10 cellular contexts compared by ENCODE assay signal in the genomic region with DNA sequence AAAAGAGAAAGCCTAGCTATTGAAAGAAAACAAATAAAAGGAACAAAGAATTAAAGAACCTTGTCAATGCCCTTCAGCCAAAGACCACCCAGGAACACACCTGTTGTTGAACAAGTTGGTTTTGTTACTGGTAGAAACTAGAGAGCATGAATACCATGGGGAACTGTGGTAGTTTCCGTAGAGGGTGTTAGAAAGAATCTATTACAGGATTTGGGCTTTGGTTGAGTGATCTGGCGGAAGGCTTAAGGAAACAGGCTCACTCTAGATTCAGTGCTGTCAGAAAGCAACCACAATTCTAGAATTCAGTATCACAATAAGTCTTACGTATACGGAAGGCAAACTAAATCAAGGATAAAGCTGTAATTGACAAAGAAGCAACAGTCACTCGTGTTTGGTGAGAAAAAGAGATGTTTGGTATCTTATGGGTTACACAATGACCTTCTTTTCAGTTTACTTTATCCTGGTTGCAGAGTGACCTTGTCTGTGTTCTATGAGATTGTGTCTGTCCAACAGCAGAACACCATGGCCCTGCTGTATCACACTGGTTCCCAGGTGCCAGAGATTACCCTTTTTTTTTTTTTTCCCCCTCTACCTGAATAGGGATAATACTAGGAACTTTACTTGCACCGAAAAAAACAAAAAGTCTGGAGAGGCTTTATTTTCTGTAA.
DNase-seq lines count a peak whose midpoint lies in the region; ATAC-seq and TF ChIP-seq lines count a peak whose summit lies in the region.
"Had no signal": no experiment of that assay in that cellular context is flagged by ENCODE, and none has a peak within 500 bp of the region (broad histone marks: within the 10 kb centered on the region; RNA-seq: fewer than 3 reads in every experiment).

No MANE protein-coding gene starts in this region.

- H4K20me1 ChIP-seq in neural progenitor cell (ENCODE audit: low read depth), result no peaks in the 10 kb centered on the region

- ATAC-seq in HG03460 (IDR thresholded peaks at IDR 0.05; ENCODE audit: unreplicated experiment) (peak; percentile 98), upper lobe of right lung (no peak)

- H3K27me3 ChIP-seq in H7 (ENCODE audit: control insufficient read depth, insufficient read depth, low read length) (no peaks in the 10 kb centered on the region), neural progenitor cell (peaks cover 50% of the 10 kb centered on the region), upper lobe of right lung (no peaks in the 10 kb centered on the region)

- H3K4me1 Mint-ChIP-seq in activated CD4-positive, alpha-beta T cell treated with anti-CD3 and anti-CD28 coated beads, Interleukin-2, amount 10 ng/mL, durations not matched to agents 24 days and 14 days, result no peaks in the 10 kb centered on the region
- peaks cover 28% of the 10 kb centered on the region for H3K4me1 Mint-ChIP-seq in neural progenitor cell

- H3K9me3 ChIP-seq in neural progenitor cell (ENCODE audit: low read depth) (no peaks in the 10 kb centered on the region), upper lobe of right lung (no peaks in the 10 kb centered on the region)

- peaks cover 7% of the 10 kb centered on the region for H3F3A ChIP-seq in neural progenitor cell (ENCODE audit: low read depth)

- TF ChIP-seq CTCF in neural progenitor cell (IDR thresholded peaks at IDR 0.05), result no peak
- no peak for TF ChIP-seq CTCF in upper lobe of right lung (IDR thresholded peaks at IDR 0.05)

- H3K27ac ChIP-seq in neural progenitor cell (no peak overlapping the region), upper lobe of right lung (no peak overlapping the region)

- intact Hi-C loops in activated CD4-positive, alpha-beta T cell treated with anti-CD3 and anti-CD28 coated beads, Interleukin-2, amount 10 ng/mL, durations not matched to agents 24 days and 14 days (cut with micrococcal nuclease), result no loop called here
- intact Hi-C loops in upper lobe of right lung (cut with DNase I), result no loop called here

- H3K79me2 ChIP-seq in neural progenitor cell (ENCODE audit: low read depth), result no peaks in the 10 kb centered on the region

- H3K4me3 Mint-ChIP-seq in activated CD4-positive, alpha-beta T cell treated with anti-CD3 and anti-CD28 coated beads, Interleukin-2, amount 10 ng/mL, durations not matched to agents 24 days and 14 days, result no peak overlapping the region
- H3K4me3 Mint-ChIP-seq in neural progenitor cell, result no peak overlapping the region

- H3K4me1 ChIP-seq in neural progenitor cell, result peaks cover 24% of the 10 kb centered on the region
- no peaks in the 10 kb centered on the region for H3K4me1 ChIP-seq in upper lobe of right lung

- H3K4me2 ChIP-seq in neural progenitor cell, result no peak overlapping the region

- H3K36me3 Mint-ChIP-seq in activated CD4-positive, alpha-beta T cell treated with anti-CD3 and anti-CD28 coated beads, Interleukin-2, amount 10 ng/mL, durations not matched to agents 24 days and 14 days (ENCODE audit: low read depth), result no peaks in the 10 kb centered on the region
- no peaks in the 10 kb centered on the region for H3K36me3 Mint-ChIP-seq in neural progenitor cell

- no peaks in the 10 kb centered on the region for H3K27me3 Mint-ChIP-seq in activated CD4-positive, alpha-beta T cell treated with anti-CD3 and anti-CD28 coated beads, Interleukin-2, amount 10 ng/mL, durations not matched to agents 24 days and 14 days
- H3K27me3 Mint-ChIP-seq in neural progenitor cell (ENCODE audit: insufficient read depth, low read depth), result peaks cover 24% of the 10 kb centered on the region

- H3K36me3 ChIP-seq in H7 (replicated peaks; ENCODE audit: control insufficient read depth, insufficient read depth, low read length), result no peaks in the 10 kb centered on the region
- no peaks in the 10 kb centered on the region for H3K36me3 ChIP-seq in neural progenitor cell
- no peaks in the 10 kb centered on the region for H3K36me3 ChIP-seq in upper lobe of right lung

- no peak overlapping the region for H3K9ac ChIP-seq in neural progenitor cell

- no peaks in the 10 kb centered on the region for H3K9me3 Mint-ChIP-seq in activated CD4-positive, alpha-beta T cell treated with anti-CD3 and anti-CD28 coated beads, Interleukin-2, amount 10 ng/mL, durations not matched to agents 24 days and 14 days
- H3K9me3 Mint-ChIP-seq in neural progenitor cell, result no peaks in the 10 kb centered on the region

- no peak overlapping the region for H2AFZ ChIP-seq in neural progenitor cell (replicated peaks)

- peak overlapping the region; percentile 45 for H3K27ac Mint-ChIP-seq in activated CD4-positive, alpha-beta T cell treated with anti-CD3 and anti-CD28 coated beads, Interleukin-2, amount 10 ng/mL, durations not matched to agents 24 days and 14 days
- H3K27ac Mint-ChIP-seq in neural progenitor cell, result no peak overlapping the region

- DNase-seq in activated CD4-positive, alpha-beta T cell treated with anti-CD3 and anti-CD28 coated beads, Interleukin-2, amount 10 ng/mL, durations not matched to agents 24 days and 14 days, result no peak
- DNase-seq in activated CD4-positive, alpha-beta T cell treated with anti-CD3 and anti-CD28 coated beads, Interleukin-2, amount 50 U/mL, for 1 hour, result no peak
- peak; percentile 55 for DNase-seq in H7
- DNase-seq in neural progenitor cell (ENCODE audit: low spot score), result peak; percentile 70
- no peak for DNase-seq in upper lobe of right lung
- DNase-seq in NCI-H446 (lab: John Stamatoyannopoulos, UW), result no peak
- no peak for DNase-seq in iPS-NIHi7 (ENCODE audit: extremely low spot score)
- DNase-seq: NCI-H2029, T-helper 9 cell had no signal

- H3K4me3 ChIP-seq in H7 (ENCODE audit: insufficient read depth, low read depth, low read length) (no peak overlapping the region), neural progenitor cell (no peak overlapping the region), upper lobe of right lung (no peak overlapping the region)

Comparison
In these comparisons a context has a peak if more than half of its experiments do, and no peak if none do; other contexts are left out.
1. DNase-seq: peak in H7 (single experiment) and neural progenitor cell (single experiment); none in activated CD4-positive, alpha-beta T cell treated with anti-CD3 and anti-CD28 coated beads, Interleukin-2, amount 10 ng/mL, durations not matched to agents 24 days and 14 days (single experiment), activated CD4-positive, alpha-beta T cell treated with anti-CD3 and anti-CD28 coated beads, Interleukin-2, amount 50 U/mL, for 1 hour (single experiment), upper lobe of right lung (single experiment), NCI-H446 (0 of 2) and iPS-NIHi7 (single experiment).